ENCODE assay signal across 17 cellular contexts in the genomic region with DNA sequence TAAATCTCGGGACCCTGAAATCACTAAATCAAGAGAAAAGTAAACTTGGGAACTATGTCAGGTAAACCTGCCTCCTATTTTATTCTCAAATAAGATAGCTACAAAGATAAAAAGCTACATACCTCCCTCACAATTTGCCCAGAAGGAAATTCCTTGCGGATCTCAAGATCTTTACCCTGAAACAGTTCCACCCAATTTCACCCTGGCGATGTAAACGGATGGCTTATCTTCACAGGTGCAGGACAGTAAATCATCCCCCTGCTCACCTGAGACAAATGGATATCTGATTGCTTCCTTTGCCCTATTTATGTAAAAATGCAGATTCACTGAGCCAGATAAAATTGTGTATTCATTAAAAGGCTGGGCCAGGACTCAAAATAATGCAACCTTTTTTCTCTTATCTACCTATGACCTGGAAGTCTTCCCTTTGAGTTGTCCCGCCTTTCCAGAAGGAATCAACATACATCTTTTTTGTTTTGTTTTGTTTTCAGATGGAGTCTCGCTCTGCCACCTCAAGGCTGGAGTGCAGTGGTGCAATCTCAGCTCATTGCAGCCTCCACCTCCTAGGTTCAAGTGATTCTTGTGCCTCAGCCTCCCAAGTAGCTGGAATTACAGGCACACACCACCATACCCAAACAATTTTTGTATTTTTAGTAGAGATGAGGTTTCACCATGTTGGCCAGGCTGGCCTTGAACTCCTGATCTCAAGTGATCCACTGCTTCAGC. TPM values are rescaled to one million over a fixed set of nuclear protein-coding genes. Genes with fewer than 3 reads are reported as not detected.
A peak's percentile ranks its signal among the peaks of the same experiment; 100 is the strongest.
DNase-seq lines count a peak whose midpoint lies in the region; ATAC-seq, FAIRE-seq and TF ChIP-seq lines count a peak whose summit lies in the region.
"Had no signal": no experiment of that assay in that cellular context is flagged by ENCODE, and none has a peak within 500 bp of the region (broad histone marks: within the 10 kb centered on the region; RNA-seq: fewer than 3 reads in every experiment).

No MANE protein-coding gene starts in this region.

- no peak for TF ChIP-seq EP300 in HepG2 (IDR thresholded peaks at IDR 0.05; ENCODE audit: low read depth in 2 of 2, low read length in 2 of 2)
- no peak for TF ChIP-seq EP300 in HepG2 (CRISPR knock-in tag; IDR thresholded peaks at IDR 0.05; ENCODE audit: borderline replicate concordance)

- H3K36me3 ChIP-seq in bronchial epithelial cell (ENCODE audit: control insufficient read depth, insufficient read depth, low read length) (no peaks in the 10 kb centered on the region), HepG2 (replicated peaks in 1 of 2; ENCODE audit: control insufficient read depth in 1 of 2, insufficient read depth in 2 of 2, low read length in 2 of 2) (no peaks in the 10 kb centered on the region), Peyer's patch (no peaks in the 10 kb centered on the region), osteoblast (ENCODE audit: insufficient read depth, low read length) (peaks cover 16% of the 10 kb centered on the region)

- H3K27ac ChIP-seq in C4-2B, result no peak overlapping the region
- H3K27ac ChIP-seq in H9 (ENCODE audit: insufficient read length, low read depth, low read length), result no peak overlapping the region
- no peak overlapping the region for H3K27ac ChIP-seq in HepG2 (ENCODE audit: extremely low read length, insufficient read depth, low read length)
- no peak overlapping the region for H3K27ac ChIP-seq in Peyer's patch
- no peak overlapping the region for H3K27ac ChIP-seq in osteoblast (ENCODE audit: low read depth, low read length)

- CTCF ChIA-PET in HepG2 (lab: Yijun Ruan, JAX; ENCODE audit: low intra/inter-chr PET ratio, low total read pairs), result no interaction called here

- H3K27me3 Mint-ChIP-seq in H9 (ENCODE audit: low read depth), result no peaks in the 10 kb centered on the region
- H3K27me3 Mint-ChIP-seq: CD4-positive, CD25-positive, alpha-beta regulatory T cell had no signal

- no peak overlapping the region for H3K9ac ChIP-seq in H9 (ENCODE audit: extremely low read depth, insufficient read length, low read length)
- H3K9ac ChIP-seq in HepG2 (ENCODE audit: insufficient read depth, low read depth, low read length), result no peak overlapping the region

- intact Hi-C loops in HepG2 (cut with micrococcal nuclease; ENCODE audit: unreplicated experiment), result no loop called here

- no peak; the same call in 2 of the 3 replicates for ATAC-seq in HepG2
- ATAC-seq: Panc1 had no signal

- H2AFZ ChIP-seq in H9 (ENCODE audit: low read length) (no peak overlapping the region), HepG2 (ENCODE audit: low read length) (no peak overlapping the region), osteoblast (ENCODE audit: low read length) (no peak overlapping the region)

- H2BK12ac ChIP-seq in H9 (ENCODE audit: insufficient read length, low read depth, low read length), result no peak overlapping the region

- no peak overlapping the region for H2BK20ac ChIP-seq in H9 (ENCODE audit: low read depth, low read length, poor library complexity, severe bottlenecking)

- no peaks in the 10 kb centered on the region for H3K27me3 ChIP-seq in H9 (ENCODE audit: insufficient read depth, low read length)
- no peaks in the 10 kb centered on the region for H3K27me3 ChIP-seq in bronchial epithelial cell (ENCODE audit: control insufficient read depth, insufficient read depth, low read length)
- H3K27me3 ChIP-seq in HepG2 (ENCODE audit: control insufficient read depth in 1 of 2, insufficient read depth in 2 of 2, low read length in 2 of 2), result no peaks in the 10 kb centered on the region
- H3K27me3 ChIP-seq in Peyer's patch, result no peaks in the 10 kb centered on the region
- no peaks in the 10 kb centered on the region for H3K27me3 ChIP-seq in osteoblast (ENCODE audit: insufficient read depth, low read length)

- peaks cover 28 to 39% of the 10 kb centered on the region in 2 experiments for H3K9me3 Mint-ChIP-seq in H9

- no peaks in the 10 kb centered on the region for H3K4me1 Mint-ChIP-seq in H9

- H2BK15ac ChIP-seq in H9 (ENCODE audit: low read depth, low read length), result no peak overlapping the region

- TF ChIP-seq POLR2A in HepG2 (IDR thresholded peaks at IDR 0.05; ENCODE audit: insufficient read depth in 1 of 2, low read depth in 2 of 2, low read length in 2 of 2), result no peak
- no peak for TF ChIP-seq POLR2A in Peyer's patch (IDR thresholded peaks at IDR 0.05)

- H3K4me2 ChIP-seq in H9 (ENCODE audit: insufficient read depth, insufficient read length, low read length) (no peak overlapping the region), HepG2 (ENCODE audit: low read depth, low read length) (no peak overlapping the region), osteoblast (ENCODE audit: insufficient read depth, low read length) (no peak overlapping the region)

- H3K4me1 ChIP-seq in H9 (ENCODE audit: insufficient read depth, low read length) (no peaks in the 10 kb centered on the region), HepG2 (ENCODE audit: insufficient read depth, low read length) (no peaks in the 10 kb centered on the region), Peyer's patch (no peaks in the 10 kb centered on the region), osteoblast (ENCODE audit: insufficient read depth, low read length) (no peaks in the 10 kb centered on the region)

- H4K8ac ChIP-seq in H9 (replicated peaks; ENCODE audit: insufficient read length, low read depth, low read length), result no peak overlapping the region

- no peak overlapping the region for H4K5ac ChIP-seq in H9 (ENCODE audit: insufficient read length, low read depth, low read length)

- H3T11ph ChIP-seq in H9 (ENCODE audit: low read length), result no peak overlapping the region

- POLR2A ChIA-PET in HepG2 (lab: Yijun Ruan, JAX), result interaction anchor here (1.1 kb wide), 1 partner anchor 14 kb away, joined by 5 read pairs; a partner anchor contains a TSS

- H3K79me1 ChIP-seq in H9 (ENCODE audit: insufficient read depth, low read depth, low read length, poor library complexity, severe bottlenecking), result no peaks in the 10 kb centered on the region

- H3K4me3 ChIP-seq in bronchial epithelial cell (ENCODE audit: low read depth, low read length) (no peak overlapping the region), HepG2 (replicated peaks in 1 of 3; ENCODE audit: insufficient read depth in 1 of 3, low read depth in 2 of 3, low read length in 3 of 3) (no peak overlapping the region), Peyer's patch (no peak overlapping the region), osteoblast (ENCODE audit: insufficient read depth, low read length) (no peak overlapping the region)

- no peak overlapping the region for H2BK5ac ChIP-seq in H9 (ENCODE audit: insufficient read length, low read length)

- DNase-seq in H9, result no peak
- DNase-seq in bronchial epithelial cell (ENCODE audit: low read depth), result no peak
- no peak for DNase-seq in HepG2 (ENCODE audit: low spot score)
- no peak for DNase-seq in activated CD8-positive, alpha-beta memory T cell treated with anti-CD3 and anti-CD28 coated beads for 24 hours
- no peak for DNase-seq in Peyer's patch
- DNase-seq in osteoblast (ENCODE audit: insufficient read length, low spot score, missing footprints), result no peak
- no peak for DNase-seq in HPDE6-E6E7 (ENCODE audit: extremely low spot score)
- DNase-seq: AML-193; CD4-positive, CD25-positive, alpha-beta regulatory T cell; NCI-H1417; NCI-H2029; NCI-H524 treated with DMSO at 0.1 percent for 48 hours; SHP77 had no signal

- no peak overlapping the region for H3K18ac ChIP-seq in H9 (ENCODE audit: insufficient read length, low read depth, low read length)

- H2BK120ac ChIP-seq in H9 (ENCODE audit: low read depth, low read length, poor library complexity, severe bottlenecking), result no peak overlapping the region

- no peak overlapping the region for H3K4ac ChIP-seq in H9 (ENCODE audit: low read depth, low read length)

- WGBS in H9 (ENCODE audit: extremely low coverage, insufficient read length, low lambda C conversion rate), result no CpG with 5 or more reads among the region's 6 CpGs
- over 99% methylated on average over 6 of the region's 6 CpGs for WGBS in HepG2 (ENCODE audit: low lambda C conversion rate)

- H2AK5ac ChIP-seq in H9 (ENCODE audit: insufficient read length, low read length), result no peak overlapping the region

- H3K79me2 ChIP-seq in H9 (ENCODE audit: insufficient read depth, low read length), result no peaks in the 10 kb centered on the region
- no peaks in the 10 kb centered on the region for H3K79me2 ChIP-seq in HepG2 (ENCODE audit: insufficient read depth, low read length)
- H3K79me2 ChIP-seq in osteoblast (ENCODE audit: insufficient read depth, low read length), result peaks cover 46% of the 10 kb centered on the region

- in situ Hi-C loops in HepG2 (cut with HindIII; ENCODE audit: extremely low pct_ligation_motif_present, low pct_unique_long_range_greater_than_20kb), result no loop called here

- H3K9me3 ChIP-seq in H9 (ENCODE audit: control insufficient read depth, low read depth, low read length) (no peaks in the 10 kb centered on the region), HepG2 (ENCODE audit: low read length) (no peaks in the 10 kb centered on the region), Peyer's patch (peaks cover 0 to 11% (median 2%) of the 10 kb centered on the region in 4 donors), osteoblast (ENCODE audit: low read depth, low read length) (peaks cover 3% of the 10 kb centered on the region)

- H4K91ac ChIP-seq in H9 (ENCODE audit: insufficient read length, low read depth, low read length), result no peak overlapping the region

- TF ChIP-seq CTCF in C4-2B (conservative IDR thresholded peaks at IDR 0.05), result peak; percentile 9; the same call in 1 of the 2 replicates
- TF ChIP-seq CTCF in H9 (conservative IDR thresholded peaks at IDR 0.05), result peak; percentile 34; the same call in 2 of the 3 replicates
- TF ChIP-seq CTCF in bronchial epithelial cell (IDR thresholded peaks at IDR 0.05; ENCODE audit: insufficient read depth, low read length, severe bottlenecking), result peak; percentile 1
- TF ChIP-seq CTCF in HepG2 (CRISPR knock-in tag; IDR thresholded peaks at IDR 0.05), result peak; percentile 53
- peak in 2 of 6 experiments; percentile 24 to 25 for TF ChIP-seq CTCF in Peyer's patch (IDR thresholded peaks at IDR 0.05)
- no peak for TF ChIP-seq CTCF in osteoblast (IDR thresholded peaks at IDR 0.05; ENCODE audit: extremely low read depth, low read depth, low read length)

- H3K56ac ChIP-seq in H9 (ENCODE audit: insufficient read length, low read depth, low read length), result no peak overlapping the region

- no TSS peak for BruUV-seq in HepG2 (replicated peaks; lab: Mats Ljungman, UMichigan)

- H3K23me2 ChIP-seq in H9 (ENCODE audit: insufficient read length, low read depth, low read length, poor library complexity, severe bottlenecking), result no peaks in the 10 kb centered on the region

- no peak for TF ChIP-seq RAD21 in HepG2 (CRISPR knock-in tag; IDR thresholded peaks at IDR 0.05)

- H4K20me1 ChIP-seq in H9 (ENCODE audit: control insufficient read depth, insufficient read depth, insufficient read length) (no peaks in the 10 kb centered on the region), HepG2 (ENCODE audit: insufficient read depth, low read length) (no peaks in the 10 kb centered on the region), osteoblast (ENCODE audit: insufficient read depth, low read length) (no peaks in the 10 kb centered on the region)

- FAIRE-seq in bronchial epithelial cell (lab: Jason Lieb, UNC) (no peak), HepG2 (lab: Jason Lieb, UNC) (no peak)
- FAIRE-seq: D721Med had no signal

- no peak overlapping the region for H3K23ac ChIP-seq in H9 (ENCODE audit: insufficient read length, low read depth, low read length)

- H3K27ac Mint-ChIP-seq in H9, result no peak overlapping the region
- H3K27ac Mint-ChIP-seq: CD4-positive, CD25-positive, alpha-beta regulatory T cell had no signal

- no peak overlapping the region for H3K4me3 Mint-ChIP-seq in H9
- H3K4me3 Mint-ChIP-seq: CD4-positive, CD25-positive, alpha-beta regulatory T cell had no signal

- H3K36me3 Mint-ChIP-seq in H9 (ENCODE audit: insufficient read depth in 1 of 3, low read depth in 3 of 3), result peaks cover 41 to 64% (median 48%) of the 10 kb centered on the region in 3 experiments

- H3K14ac ChIP-seq in H9 (ENCODE audit: insufficient read depth, low read length), result no peak overlapping the region

RNA-seq across cellular contexts. Expression of a gene that starts 13.8 kb away (rescaled TPM):
- total RNA-seq in H9 (2021) (3.1 and 5.1 TPM in 2 replicates), bronchial epithelial cell (12.4 and 30.6 TPM in 2 replicates), HepG2 (2016; rRNA removed; fragmentation: Illumina TruSeq; extraction: Trizol) (11.2 and 12.6 TPM in 2 replicates), Peyer's patch (1 to 10 TPM; 3.3 to 5.8 (median 4.7) TPM), osteoblast (17.4 and 18.6 TPM in 2 replicates)
- total RNA-seq in HepG2 (2016; cell fraction: cytosol; rRNA removed; fragmentation: Illumina TruSeq; extraction: Trizol; ENCODE audit: low read depth), result 3.3 and 3.4 TPM in 2 replicates
- total RNA-seq in HepG2 (2016; cell fraction: insoluble cytoplasmic fraction; rRNA removed; fragmentation: Illumina TruSeq; extraction: Trizol), result 11.4 and 14.9 TPM in 2 replicates
- 6.3 and 7.8 TPM in 2 replicates for total RNA-seq in HepG2 (2016; cell fraction: membrane; rRNA removed; fragmentation: Illumina TruSeq; extraction: Trizol)
- 9.4 and 13.9 TPM in 2 replicates for total RNA-seq in HepG2 (2016; cell fraction: nucleus; rRNA removed; fragmentation: Illumina TruSeq; extraction: Trizol)
- polyA plus RNA-seq in HepG2 (2011; rRNA removed), result 8.0 and 8.9 TPM in 2 replicates
- 1.8 and 4.4 TPM in 2 replicates for polyA plus RNA-seq in HepG2 (2011; cell fraction: cytosol; rRNA removed)
- polyA plus RNA-seq in HepG2 (2011; cell fraction: nucleus; rRNA removed), result 5.2 and 6.3 TPM in 2 replicates
- 7.4 and 8.6 TPM in 2 replicates for polyA plus RNA-seq in HepG2 (2012)
- 0.42 and 0.80 TPM in 2 replicates for polyA plus RNA-seq in HepG2 (2016; cell fraction: cytosol; fragmentation: Illumina TruSeq; extraction: Trizol; ENCODE audit: low read depth)
- 8.8 and 10.2 TPM in 2 replicates for polyA plus RNA-seq in HepG2 (2016; cell fraction: insoluble cytoplasmic fraction; fragmentation: Illumina TruSeq; extraction: Trizol; ENCODE audit: low read depth)
- polyA plus RNA-seq in HepG2 (2016; cell fraction: membrane; fragmentation: Illumina TruSeq; extraction: Trizol; ENCODE audit: low read depth), result 2.3 and 2.7 TPM in 2 replicates
- polyA plus RNA-seq in HepG2 (2016; cell fraction: nucleus; fragmentation: Illumina TruSeq; extraction: Trizol; ENCODE audit: insufficient read depth, low read depth), result 17.0 and 17.2 TPM in 2 replicates
- polyA minus RNA-seq in HepG2 (2011; rRNA and poly(A)+ RNA removed; ENCODE audit: low replicate concordance), result 8.2 and 22.2 TPM in 2 replicates
- 6.6 and 7.4 TPM in 2 replicates for polyA minus RNA-seq in HepG2 (2011; cell fraction: cytosol; rRNA and poly(A)+ RNA removed)
- polyA minus RNA-seq in HepG2 (2011; cell fraction: nucleus; rRNA and poly(A)+ RNA removed), result 5.3 and 8.7 TPM in 2 replicates

RNA-seq across cellular contexts. Expression of a gene that starts 45.1 kb away (rescaled TPM):
- total RNA-seq in H9 (2021) (7.7 and 8.4 TPM in 2 replicates), bronchial epithelial cell (0.53 and 1.3 TPM in 2 replicates), HepG2 (2016; rRNA removed; fragmentation: Illumina TruSeq; extraction: Trizol) (6.2 and 6.4 TPM in 2 replicates), Peyer's patch (1 to 10 TPM in 2 of 4 donors, under 1 TPM in 2; 0.47 to 7.4 (median 1.3) TPM), osteoblast (1.8 and 3.8 TPM in 2 replicates)
- 2.3 and 2.9 TPM in 2 replicates for total RNA-seq in HepG2 (2016; cell fraction: cytosol; rRNA removed; fragmentation: Illumina TruSeq; extraction: Trizol; ENCODE audit: low read depth)
- 6.0 and 7.6 TPM in 2 replicates for total RNA-seq in HepG2 (2016; cell fraction: insoluble cytoplasmic fraction; rRNA removed; fragmentation: Illumina TruSeq; extraction: Trizol)
- total RNA-seq in HepG2 (2016; cell fraction: membrane; rRNA removed; fragmentation: Illumina TruSeq; extraction: Trizol), result 1.5 and 2.4 TPM in 2 replicates
- total RNA-seq in HepG2 (2016; cell fraction: nucleus; rRNA removed; fragmentation: Illumina TruSeq; extraction: Trizol), result 13.1 and 15.3 TPM in 2 replicates
- polyA plus RNA-seq in HepG2 (2011; rRNA removed), result 2.1 and 3.2 TPM in 2 replicates
- polyA plus RNA-seq in HepG2 (2011; cell fraction: cytosol; rRNA removed), result 1.0 and 1.1 TPM in 2 replicates
- polyA plus RNA-seq in HepG2 (2011; cell fraction: nucleus; rRNA removed), result 5.3 and 6.8 TPM in 2 replicates
- polyA plus RNA-seq in HepG2 (2012), result 1.3 and 2.4 TPM in 2 replicates
- polyA plus RNA-seq in HepG2 (2016; cell fraction: cytosol; fragmentation: Illumina TruSeq; extraction: Trizol; ENCODE audit: low read depth), result 0.32 and 0.37 TPM in 2 replicates
- 4.7 and 5.0 TPM in 2 replicates for polyA plus RNA-seq in HepG2 (2016; cell fraction: insoluble cytoplasmic fraction; fragmentation: Illumina TruSeq; extraction: Trizol; ENCODE audit: low read depth)
- polyA plus RNA-seq in HepG2 (2016; cell fraction: membrane; fragmentation: Illumina TruSeq; extraction: Trizol; ENCODE audit: low read depth), result 0.64 and 0.65 TPM in 2 replicates
- 11.9 and 12.6 TPM in 2 replicates for polyA plus RNA-seq in HepG2 (2016; cell fraction: nucleus; fragmentation: Illumina TruSeq; extraction: Trizol; ENCODE audit: insufficient read depth, low read depth)
- polyA minus RNA-seq in HepG2 (2011; rRNA and poly(A)+ RNA removed; ENCODE audit: low replicate concordance), result 1.1 and 11.7 TPM in 2 replicates
- 1.3 and 2.5 TPM in 2 replicates for polyA minus RNA-seq in HepG2 (2011; cell fraction: cytosol; rRNA and poly(A)+ RNA removed)
- 13.1 and 17.1 TPM in 2 replicates for polyA minus RNA-seq in HepG2 (2011; cell fraction: nucleus; rRNA and poly(A)+ RNA removed)

RNA-seq across cellular contexts. Expression of a gene that starts 57.6 kb away (rescaled TPM):
- total RNA-seq in H9 (2021) (not detected in 2 replicates), bronchial epithelial cell (1.0 and 1.6 TPM in 2 replicates), HepG2 (2016; rRNA removed; fragmentation: Illumina TruSeq; extraction: Trizol) (not detected in 2 replicates), Peyer's patch (10 to 100 TPM in 3 of 4 donors, 1 to 10 TPM in 1; 5.5 to 22.3 (median 13.0) TPM), osteoblast (11.8 and 15.6 TPM in 2 replicates)
- not detected in 2 replicates for total RNA-seq in HepG2 (2016; cell fraction: cytosol; rRNA removed; fragmentation: Illumina TruSeq; extraction: Trizol; ENCODE audit: low read depth)
- total RNA-seq in HepG2 (2016; cell fraction: insoluble cytoplasmic fraction; rRNA removed; fragmentation: Illumina TruSeq; extraction: Trizol), result not detected in 2 replicates
- 0.07 TPM in 1 of 2 replicates, not detected in the other for total RNA-seq in HepG2 (2016; cell fraction: membrane; rRNA removed; fragmentation: Illumina TruSeq; extraction: Trizol)
- total RNA-seq in HepG2 (2016; cell fraction: nucleus; rRNA removed; fragmentation: Illumina TruSeq; extraction: Trizol), result not detected in 2 replicates
- 0.03 and 0.08 TPM in 2 replicates for polyA plus RNA-seq in HepG2 (2011; rRNA removed)
- 0.03 TPM in 1 of 2 replicates, not detected in the other for polyA plus RNA-seq in HepG2 (2011; cell fraction: cytosol; rRNA removed)
- polyA plus RNA-seq in HepG2 (2011; cell fraction: nucleus; rRNA removed), result not detected in 2 replicates
- not detected in 2 replicates for polyA plus RNA-seq in HepG2 (2012)
- polyA plus RNA-seq in HepG2 (2016; cell fraction: cytosol; fragmentation: Illumina TruSeq; extraction: Trizol; ENCODE audit: low read depth), result not detected in 2 replicates
- not detected in 2 replicates for polyA plus RNA-seq in HepG2 (2016; cell fraction: insoluble cytoplasmic fraction; fragmentation: Illumina TruSeq; extraction: Trizol; ENCODE audit: low read depth)
- not detected in 2 replicates for polyA plus RNA-seq in HepG2 (2016; cell fraction: membrane; fragmentation: Illumina TruSeq; extraction: Trizol; ENCODE audit: low read depth)
- not detected in 2 replicates for polyA plus RNA-seq in HepG2 (2016; cell fraction: nucleus; fragmentation: Illumina TruSeq; extraction: Trizol; ENCODE audit: insufficient read depth, low read depth)
- polyA minus RNA-seq in HepG2 (2011; rRNA and poly(A)+ RNA removed; ENCODE audit: low replicate concordance), result 0.30 TPM in 1 of 2 replicates, not detected in the other
- polyA minus RNA-seq in HepG2 (2011; cell fraction: cytosol; rRNA and poly(A)+ RNA removed), result not detected in 2 replicates
- polyA minus RNA-seq in HepG2 (2011; cell fraction: nucleus; rRNA and poly(A)+ RNA removed), result not detected in 2 replicates
- total RNA-seq: Daoy had no signal
